8 cellular contexts compared by ENCODE assay signal in the genomic region with DNA sequence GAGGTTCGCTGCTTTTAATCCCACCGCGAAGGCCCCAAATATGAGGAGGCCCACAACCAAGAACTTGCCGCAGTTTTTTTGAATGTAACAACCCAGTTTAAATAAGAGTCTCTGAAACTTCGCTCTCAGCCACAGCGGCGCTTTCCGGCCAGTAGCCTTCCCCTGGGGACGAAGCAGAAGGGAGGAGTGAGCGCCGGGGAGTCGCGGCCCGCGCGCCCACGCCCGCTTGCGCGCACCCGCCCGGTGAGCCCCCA. TPM values are rescaled to one million over a fixed set of nuclear protein-coding genes. Genes with fewer than 3 reads are reported as not detected.
DNase-seq lines count a peak whose midpoint lies in the region; ATAC-seq lines count a peak whose summit lies in the region.

No MANE protein-coding gene starts in this region.

- H3K27ac Mint-ChIP-seq in stimulated activated memory B cell treated with anti-CD40 and anti-IgM and Interleukin-4, amounts not matched to agents 10 μg/mL and 1 μg/mL and 100 μg/mL, for 72 hours = peak overlapping the region; percentile 20

- peaks cover 74% of the 10 kb centered on the region for H3K27me3 Mint-ChIP-seq in stimulated activated memory B cell treated with anti-CD40 and anti-IgM and Interleukin-4, amounts not matched to agents 10 μg/mL and 1 μg/mL and 100 μg/mL, for 72 hours

- peaks cover 54% of the 10 kb centered on the region for H3K4me1 Mint-ChIP-seq in stimulated activated memory B cell treated with anti-CD40 and anti-IgM and Interleukin-4, amounts not matched to agents 10 μg/mL and 1 μg/mL and 100 μg/mL, for 72 hours

- no peaks in the 10 kb centered on the region for H3K36me3 Mint-ChIP-seq in stimulated activated memory B cell treated with anti-CD40 and anti-IgM and Interleukin-4, amounts not matched to agents 10 μg/mL and 1 μg/mL and 100 μg/mL, for 72 hours

- peaks cover 0 to 14% (median 0%) of the 10 kb centered on the region in 11 experiments; a peak in 6 of 22 replicates for H3K36me3 ChIP-seq in BLaER1 treated with 17β-estradiol and CSF1 and Interleukin-3, amounts not matched to agents 10 nM and 100 nM
- H3K36me3 ChIP-seq in MG63 = no peaks in the 10 kb centered on the region
- peaks cover 16% of the 10 kb centered on the region; the same call in 1 of the 2 replicates for H3K36me3 ChIP-seq in iPS-20b (ENCODE audit: insufficient read depth, low read depth, low read length)

- H3K4me3 Mint-ChIP-seq in stimulated activated memory B cell treated with anti-CD40 and anti-IgM and Interleukin-4, amounts not matched to agents 10 μg/mL and 1 μg/mL and 100 μg/mL, for 72 hours = peak overlapping the region; percentile 91

- H3K9me3 Mint-ChIP-seq in stimulated activated memory B cell treated with anti-CD40 and anti-IgM and Interleukin-4, amounts not matched to agents 10 μg/mL and 1 μg/mL and 100 μg/mL, for 72 hours = no peaks in the 10 kb centered on the region

- peak overlapping the region; percentile 74 to 92 (median 88) for H3K4me3 ChIP-seq in BLaER1 treated with 17β-estradiol and CSF1 and Interleukin-3, amounts not matched to agents 10 nM and 100 nM
- H3K4me3 ChIP-seq in MG63 (peak overlapping the region; percentile 73), iPS-20b (ENCODE audit: low read length) (peak overlapping the region; percentile 96)

- H3K9ac ChIP-seq in BLaER1 treated with 17β-estradiol and CSF1 and Interleukin-3, amounts not matched to agents 10 nM and 100 nM = peak overlapping the region; percentile 92 to 97 (median 95)
- H3K9ac ChIP-seq in iPS-20b (ENCODE audit: low read depth, low read length) = peak overlapping the region; percentile 90

- H4K20me1 ChIP-seq in BLaER1 treated with 17β-estradiol and CSF1 and Interleukin-3, amounts not matched to agents 10 nM and 100 nM = peaks cover 24 to 40% (median 36%) of the 10 kb centered on the region in 11 experiments; a peak in 21 of 22 replicates

- H3K4me1 ChIP-seq in BLaER1 treated with 17β-estradiol and CSF1 and Interleukin-3, amounts not matched to agents 10 nM and 100 nM = peaks cover 28 to 52% (median 46%) of the 10 kb centered on the region in 10 experiments
- H3K4me1 ChIP-seq in iPS-20b (ENCODE audit: insufficient read depth, low read length) = peaks cover 25% of the 10 kb centered on the region

- DNase-seq in MG63 (peak; percentile 51), ureter (ENCODE audit: low spot score) (no peak)

- peak overlapping the region; percentile 84 to 99 (median 95) for H3K4me2 ChIP-seq in BLaER1 treated with 17β-estradiol and CSF1 and Interleukin-3, amounts not matched to agents 10 nM and 100 nM

- ATAC-seq in GM19025 (IDR thresholded peaks at IDR 0.05; ENCODE audit: low read depth, unreplicated experiment) (peak; percentile 20), HG03457 (IDR thresholded peaks at IDR 0.05; ENCODE audit: unreplicated experiment) (no peak)
- ATAC-seq in stimulated activated memory B cell treated with anti-CD40 and anti-IgM and Interleukin-4, amounts not matched to agents 10 μg/mL and 1 μg/mL and 100 μg/mL, for 72 hours = peak; percentile 53

- no peaks in the 10 kb centered on the region for H3K9me3 ChIP-seq in BLaER1 treated with 17β-estradiol and CSF1 and Interleukin-3, amounts not matched to agents 10 nM and 100 nM (replicated peaks in 1 of 11)
- no peaks in the 10 kb centered on the region for H3K9me3 ChIP-seq in MG63
- H3K9me3 ChIP-seq in iPS-20b (ENCODE audit: insufficient read depth, low read depth, low read length) = no peaks in the 10 kb centered on the region

- peak overlapping the region; percentile 84 to 98 (median 95) for H3K27ac ChIP-seq in BLaER1 treated with 17β-estradiol and CSF1 and Interleukin-3, amounts not matched to agents 10 nM and 100 nM
- H3K27ac ChIP-seq in angular gyrus (ENCODE audit: low read depth, low read length) (peak overlapping the region; percentile 90), iPS-20b (ENCODE audit: low read length) (no peak overlapping the region)

- peaks cover 0 to 55% (median 28%) of the 10 kb centered on the region in 11 experiments; a peak in 16 of 22 replicates for H3K27me3 ChIP-seq in BLaER1 treated with 17β-estradiol and CSF1 and Interleukin-3, amounts not matched to agents 10 nM and 100 nM
- H3K27me3 ChIP-seq in MG63 = no peaks in the 10 kb centered on the region
- H3K27me3 ChIP-seq in iPS-20b (ENCODE audit: insufficient read depth, low read length) = peaks cover 12% of the 10 kb centered on the region; the same call in 1 of the 2 replicates

RNA-seq across cellular contexts. Expression of a gene that starts 10.4 kb away (rescaled TPM):
- 2.0 and 2.4 TPM in 2 replicates for total RNA-seq in MG63 (2014; rRNA removed; shearing (Covaris generic); ENCODE audit: low replicate concordance)
- total RNA-seq in ureter = 81.0 TPM

Comparison
In these comparisons a context has a peak if more than half of its experiments do, and no peak if none do; other contexts are left out.
1. RNA of a gene that starts 10.4 kb away (total RNA-seq): 81.0 TPM in ureter (single experiment); 2.0 to 2.4 TPM in MG63; every median in the first group is over 10 times any median in the second.
2. Peak in every context shown above with its lines, with median percentiles within 50 percentile points of each other: H3K4me3 ChIP-seq.